ENCODE assay signal across 24 cellular contexts in genomic region chr7:1993031-1993685, GRCh38.
DNase-seq lines count a peak whose midpoint lies in the region; FAIRE-seq and TF ChIP-seq lines count a peak whose summit lies in the region.
"Had no signal": no experiment of that assay in that cellular context is flagged by ENCODE, and none has a peak within 500 bp of the region (broad histone marks: within the 10 kb centered on the region; RNA-seq: fewer than 3 reads in every experiment).

No MANE protein-coding gene starts in this region.

- FAIRE-seq in D721Med (lab: Jason Lieb, UNC): no peak
- FAIRE-seq: frontal cortex, GM12878, K562 had no signal

- H3K9me3 Mint-ChIP-seq in glutamatergic neuron (ENCODE audit: unreplicated experiment) (peaks cover 15% of the 10 kb centered on the region), nephron (no peaks in the 10 kb centered on the region)
- no peaks in the 10 kb centered on the region for H3K9me3 Mint-ChIP-seq in activated T-cell treated with anti-CD3 and anti-CD28 coated beads, Interleukin-2, amount 50 U/mL, for 24 hours
- H3K9me3 Mint-ChIP-seq: activated CD4-positive, alpha-beta T cell treated with anti-CD3 and anti-CD28 coated beads, Interleukin-2, amount 10 ng/mL, durations not matched to agents 24 days and 14 days had no signal

- no peak overlapping the region for H2AFZ ChIP-seq in OCI-LY1 (ENCODE audit: low read length)

- H3K27ac ChIP-seq in C4-2B: peak overlapping the region; percentile 19
- peak overlapping the region; percentile 17 for H3K27ac ChIP-seq in OCI-LY1 (ENCODE audit: low read depth, low read length, poor library complexity, severe bottlenecking)
- H3K27ac ChIP-seq: colonic mucosa, esophagus muscularis mucosa, left lung, RWPE1 had no signal

- peaks cover 26% of the 10 kb centered on the region for H3K4me1 ChIP-seq in OCI-LY1 (ENCODE audit: insufficient read depth, low read length, severe bottlenecking)
- H3K4me1 ChIP-seq: colonic mucosa, left lung had no signal

- no peaks in the 10 kb centered on the region for H4K20me1 ChIP-seq in OCI-LY1 (ENCODE audit: insufficient read depth, low read length)

- H3K4me1 Mint-ChIP-seq in glutamatergic neuron (ENCODE audit: low read depth, unreplicated experiment) (peaks cover 33% of the 10 kb centered on the region), nephron (peaks cover 16% of the 10 kb centered on the region)
- H3K4me1 Mint-ChIP-seq in activated T-cell treated with anti-CD3 and anti-CD28 coated beads, Interleukin-2, amount 50 U/mL, for 24 hours (ENCODE audit: low read depth): peaks cover 3% of the 10 kb centered on the region
- H3K4me1 Mint-ChIP-seq: activated CD4-positive, alpha-beta T cell treated with anti-CD3 and anti-CD28 coated beads, Interleukin-2, amount 10 ng/mL, durations not matched to agents 24 days and 14 days had no signal

- H3K4me3 Mint-ChIP-seq in glutamatergic neuron (ENCODE audit: unreplicated experiment): peak overlapping the region; percentile 28
- no peak overlapping the region for H3K4me3 Mint-ChIP-seq in nephron
- no peak overlapping the region for H3K4me3 Mint-ChIP-seq in activated T-cell treated with anti-CD3 and anti-CD28 coated beads, Interleukin-2, amount 50 U/mL, for 24 hours
- H3K4me3 Mint-ChIP-seq: activated CD4-positive, alpha-beta T cell treated with anti-CD3 and anti-CD28 coated beads, Interleukin-2, amount 10 ng/mL, durations not matched to agents 24 days and 14 days had no signal

- H3K36me3 ChIP-seq in OCI-LY1 (ENCODE audit: insufficient read depth, low read length): no peaks in the 10 kb centered on the region; the same call in 1 of the 2 replicates
- H3K36me3 ChIP-seq: colonic mucosa, esophagus muscularis mucosa, left lung had no signal

- TF ChIP-seq CTCF in C4-2B (conservative IDR thresholded peaks at IDR 0.05): no peak
- TF ChIP-seq CTCF in OCI-LY1 (IDR thresholded peaks at IDR 0.05; ENCODE audit: low read length): no peak
- no peak for TF ChIP-seq CTCF in glutamatergic neuron (IDR thresholded peaks at IDR 0.05; ENCODE audit: partially characterized antibody, unreplicated experiment)
- TF ChIP-seq CTCF in nephron (IDR thresholded peaks at IDR 0.05; ENCODE audit: unreplicated experiment in 3 of 3): no peak
- TF ChIP-seq CTCF in D721Med (IDR thresholded peaks at IDR 0.05; ENCODE audit: insufficient read depth, missing control alignments): no peak

- no peaks in the 10 kb centered on the region for H3K36me3 Mint-ChIP-seq in glutamatergic neuron (ENCODE audit: unreplicated experiment)
- H3K36me3 Mint-ChIP-seq in nephron (ENCODE audit: low read depth): no peaks in the 10 kb centered on the region
- no peaks in the 10 kb centered on the region for H3K36me3 Mint-ChIP-seq in activated T-cell treated with anti-CD3 and anti-CD28 coated beads, Interleukin-2, amount 50 U/mL, for 24 hours (ENCODE audit: low read depth)

- H3K27me3 ChIP-seq in OCI-LY1 (ENCODE audit: insufficient read depth, low read length): no peaks in the 10 kb centered on the region
- H3K27me3 ChIP-seq: colonic mucosa, esophagus muscularis mucosa, left lung had no signal

- no peaks in the 10 kb centered on the region for H3F3A ChIP-seq in OCI-LY1 (ENCODE audit: insufficient read depth, low read length)

- H3K9me2 ChIP-seq in OCI-LY1 (ENCODE audit: low read depth, low read length): no peaks in the 10 kb centered on the region

- no peaks in the 10 kb centered on the region for H3K79me2 ChIP-seq in OCI-LY1 (ENCODE audit: insufficient read depth, low read length)

- H3K4me2 ChIP-seq in OCI-LY1 (ENCODE audit: low read length): no peak overlapping the region

- H3K27ac Mint-ChIP-seq in glutamatergic neuron (ENCODE audit: unreplicated experiment): peak overlapping the region; percentile 79
- H3K27ac Mint-ChIP-seq in nephron: peak overlapping the region in 2 of 3 experiments; percentile 23 to 69
- no peak overlapping the region for H3K27ac Mint-ChIP-seq in activated T-cell treated with anti-CD3 and anti-CD28 coated beads, Interleukin-2, amount 50 U/mL, for 24 hours
- H3K27ac Mint-ChIP-seq: activated CD4-positive, alpha-beta T cell treated with anti-CD3 and anti-CD28 coated beads, Interleukin-2, amount 10 ng/mL, durations not matched to agents 24 days and 14 days had no signal

- DNase-seq in glutamatergic neuron: no peak
- DNase-seq in D721Med (ENCODE audit: insufficient read length, low spot score): no peak
- no peak for DNase-seq in putamen (ENCODE audit: low spot score)
- no peak for DNase-seq in DMS 273 treated with DMSO at 0.1 percent for 48 hours (lab: John Stamatoyannopoulos, UW)
- DNase-seq in activated T-cell treated with anti-CD3 and anti-CD28 coated beads, Interleukin-2, amount 50 U/mL, for 24 hours: no peak
- DNase-seq: activated CD4-positive, alpha-beta T cell treated with anti-CD3 and anti-CD28 coated beads, Interleukin-2, amount 10 ng/mL, durations not matched to agents 24 days and 14 days; activated T-cell treated with anti-CD3 and anti-CD28 coated beads, Interleukin-2, amount 50 U/mL, for 48 hours; C1 segment of cervical spinal cord; colonic mucosa; NCI-H1436 treated with DMSO at 0.1 percent for 48 hours; NCI-H2107; NCI-H446 treated with DMSO at 0.1 percent for 48 hours; stimulated activated CD4-positive, alpha-beta T cell treated with anti-CD3 and anti-CD28 coated beads, Interleukin-2, amount 100 ng/mL, for 24 hours; substantia nigra; T-helper 2 cell had no signal

- no peak overlapping the region for H3K9ac ChIP-seq in OCI-LY1 (ENCODE audit: low read length)

- H3K27me3 Mint-ChIP-seq in glutamatergic neuron (ENCODE audit: unreplicated experiment): peaks cover 8% of the 10 kb centered on the region
- no peaks in the 10 kb centered on the region for H3K27me3 Mint-ChIP-seq in nephron (ENCODE audit: low read depth)
- H3K27me3 Mint-ChIP-seq in activated T-cell treated with anti-CD3 and anti-CD28 coated beads, Interleukin-2, amount 50 U/mL, for 24 hours: no peaks in the 10 kb centered on the region
- H3K27me3 Mint-ChIP-seq: activated CD4-positive, alpha-beta T cell treated with anti-CD3 and anti-CD28 coated beads, Interleukin-2, amount 10 ng/mL, durations not matched to agents 24 days and 14 days had no signal

- no peak overlapping the region for H3K4me3 ChIP-seq in OCI-LY1 (ENCODE audit: low read depth, low read length, poor library complexity, severe bottlenecking)
- H3K4me3 ChIP-seq: colonic mucosa, esophagus muscularis mucosa, GM12878, K562, left lung had no signal

- H3K9me3 ChIP-seq in OCI-LY1 (ENCODE audit: low read length): no peaks in the 10 kb centered on the region
- H3K9me3 ChIP-seq: colonic mucosa, esophagus muscularis mucosa, left lung had no signal
